Comparison of ENCODE assay signal across 2 cellular contexts in genomic region chr14:89531661-89532335, GRCh38.
TF ChIP-seq lines count a peak whose summit lies in the region.

No MANE protein-coding gene starts in this region.

TF ChIP-seq in GM23338, 12 proteins besides CTCF, POLR2A, EP300 and RAD21 (continued from another document):
- TF ChIP-seq ZNF462 (CRISPR knock-in tag; IDR thresholded peaks at IDR 0.05) (no peak), REST (IDR thresholded peaks at IDR 0.05; ENCODE audit: unreplicated experiment) (no peak), EZH2phosphoT487 (IDR thresholded peaks at IDR 0.05; ENCODE audit: unreplicated experiment) (no peak), ZNF331 (CRISPR knock-in tag; IDR thresholded peaks at IDR 0.05; ENCODE audit: low read depth) (no peak), POLR2AphosphoS5 (IDR thresholded peaks at IDR 0.05; ENCODE audit: low read depth) (no peak), EZH2 (IDR thresholded peaks at IDR 0.05; ENCODE audit: low read depth, unreplicated experiment) (no peak)

TF ChIP-seq in WTC11, 78 proteins besides CTCF, POLR2A, EP300 and RAD21 (continued from another document):
- TF ChIP-seq ZNF425 (CRISPR knock-in tag; conservative IDR thresholded peaks at IDR 0.05) (no peak), IRF1 (CRISPR knock-in tag; IDR thresholded peaks at IDR 0.05) (no peak), ERG (CRISPR knock-in tag; IDR thresholded peaks at IDR 0.05) (no peak), ZNF263 (CRISPR knock-in tag; IDR thresholded peaks at IDR 0.05; ENCODE audit: low read depth) (no peak), E2F4 (CRISPR knock-in tag; IDR thresholded peaks at IDR 0.05; ENCODE audit: borderline replicate concordance, low read depth) (no peak), E2F1 (CRISPR knock-in tag; IDR thresholded peaks at IDR 0.05) (no peak), SMAD3 (CRISPR knock-in tag; IDR thresholded peaks at IDR 0.05; ENCODE audit: borderline replicate concordance) (no peak), ZNF138 (CRISPR knock-in tag; conservative IDR thresholded peaks at IDR 0.05) (no peak), ZBTB21 (CRISPR knock-in tag; IDR thresholded peaks at IDR 0.05; ENCODE audit: borderline replicate concordance) (no peak), GABPB1 (CRISPR knock-in tag; IDR thresholded peaks at IDR 0.05) (no peak), GTF2I (CRISPR knock-in tag; conservative IDR thresholded peaks at IDR 0.05) (no peak), ZNF281 (CRISPR knock-in tag; IDR thresholded peaks at IDR 0.05) (no peak), ELF4 (CRISPR knock-in tag; IDR thresholded peaks at IDR 0.05; ENCODE audit: low read depth) (no peak), ARID4B (CRISPR knock-in tag; IDR thresholded peaks at IDR 0.05; ENCODE audit: borderline replicate concordance) (no peak), JUN (CRISPR knock-in tag; IDR thresholded peaks at IDR 0.05) (no peak), ZBTB43 (CRISPR knock-in tag; IDR thresholded peaks at IDR 0.05) (no peak)
TF ChIP-seq in WTC11: peak in this region for 0.
